Comparison of ENCODE assay signal across 13 cellular contexts in the genomic region with DNA sequence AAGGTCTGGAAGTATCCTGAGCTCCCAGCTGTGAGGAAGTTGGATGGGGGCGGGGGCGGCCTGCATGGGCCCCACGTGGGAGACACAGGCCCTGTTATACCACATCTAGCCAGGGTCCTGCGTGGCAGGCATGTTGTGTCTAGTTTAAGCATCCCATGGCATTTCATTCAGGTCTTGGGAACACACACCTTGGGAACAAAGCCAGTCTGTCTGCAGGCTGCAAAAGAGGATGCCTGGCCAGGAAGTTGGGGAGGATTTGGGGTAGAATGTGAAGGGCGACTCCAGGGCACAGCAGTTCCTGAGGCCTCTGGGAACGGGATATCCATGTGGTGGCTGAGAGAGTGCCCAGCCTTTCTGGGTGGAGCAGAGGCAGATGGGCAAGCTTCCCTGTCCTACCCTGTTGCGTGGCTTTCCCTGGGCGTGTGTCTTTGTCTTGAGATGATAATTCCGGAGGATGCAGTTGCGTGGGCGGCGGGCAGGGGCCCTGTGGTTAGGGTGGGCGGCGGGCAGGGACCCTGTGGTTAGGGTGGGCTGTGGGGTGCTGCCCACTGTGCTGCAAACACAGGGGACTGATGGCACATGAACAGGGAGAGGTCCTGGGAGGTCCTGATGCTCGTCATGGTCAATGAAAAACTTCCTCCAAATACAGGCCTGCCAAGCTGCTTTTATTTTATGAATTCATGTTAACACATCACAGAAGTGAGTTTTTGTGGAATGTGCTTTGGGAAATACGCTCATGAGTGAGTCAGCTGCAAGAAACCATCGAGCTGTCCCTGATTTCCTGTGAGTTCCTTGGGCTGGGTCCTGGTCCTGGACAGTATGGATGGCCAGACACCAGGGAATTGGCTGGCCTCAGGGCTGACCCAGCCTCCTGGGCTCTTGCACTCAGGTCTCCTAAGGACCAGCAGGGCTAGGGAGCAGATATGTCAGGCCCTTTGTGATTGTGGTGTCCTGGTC.
DNase-seq lines count a peak whose midpoint lies in the region; ATAC-seq and TF ChIP-seq lines count a peak whose summit lies in the region.
"Had no signal": no experiment of that assay in that cellular context is flagged by ENCODE, and none has a peak within 500 bp of the region (broad histone marks: within the 10 kb centered on the region; RNA-seq: fewer than 3 reads in every experiment).

No MANE protein-coding gene starts in this region.

- peaks cover 24% of the 10 kb centered on the region for H3K4me1 Mint-ChIP-seq in HFFc6 (ENCODE audit: low read depth)
- H3K4me1 Mint-ChIP-seq: activated CD4-positive, alpha-beta T cell treated with anti-CD3 and anti-CD28 coated beads for 36 hours; CD4-positive, CD25-positive, alpha-beta regulatory T cell had no signal

- intact Hi-C loops in left lung (cut with DNase I) = no loop called here

- H3K4me1 ChIP-seq in left lung = no peaks in the 10 kb centered on the region

- H3K4me3 ChIP-seq in coronary artery = no peak overlapping the region
- H3K4me3 ChIP-seq in left lung = no peak overlapping the region
- H3K4me3 ChIP-seq: ovary had no signal

- H3K36me3 Mint-ChIP-seq in HFFc6 (ENCODE audit: low read depth) = no peaks in the 10 kb centered on the region
- H3K36me3 Mint-ChIP-seq: CD4-positive, CD25-positive, alpha-beta regulatory T cell had no signal

- peak overlapping the region; percentile 99 for H3K27ac Mint-ChIP-seq in HFFc6
- H3K27ac Mint-ChIP-seq: activated CD4-positive, alpha-beta T cell treated with anti-CD3 and anti-CD28 coated beads for 36 hours; CD4-positive, CD25-positive, alpha-beta regulatory T cell had no signal

- TF ChIP-seq CTCF in HFFc6 (IDR thresholded peaks at IDR 0.05) (no peak), coronary artery (IDR thresholded peaks at IDR 0.05) (no peak), left lung (IDR thresholded peaks at IDR 0.05) (no peak)

- no peaks in the 10 kb centered on the region for H3K9me3 Mint-ChIP-seq in HFFc6

- no peaks in the 10 kb centered on the region for H3K36me3 ChIP-seq in left lung
- H3K36me3 ChIP-seq: ovary had no signal

- H3K27ac ChIP-seq in coronary artery = peak overlapping the region in 1 of 2 donors; percentile 37
- H3K27ac ChIP-seq in left lung = no peak overlapping the region
- H3K27ac ChIP-seq: ovary had no signal

- DNase-seq in A172 (ENCODE audit: low spot score) (peak; percentile 50), HFFc6 (peak; percentile 80), coronary artery (ENCODE audit: low spot score) (peak; percentile 70), left lung (no peak), SW480 (ENCODE audit: low spot score) (no peak), GF-D8 (lab: John Stamatoyannopoulos, UW) (no peak)
- DNase-seq: activated CD4-positive, alpha-beta T cell treated with anti-CD3 and anti-CD28 coated beads for 36 hours; amygdala; CD4-positive, CD25-positive, alpha-beta regulatory T cell had no signal

- peak; percentile 26 for ATAC-seq in left lung
- no peak for ATAC-seq in GM19395 (IDR thresholded peaks at IDR 0.05; ENCODE audit: unreplicated experiment)
- no peak for ATAC-seq in HG03095 (IDR thresholded peaks at IDR 0.05; ENCODE audit: unreplicated experiment)
- ATAC-seq: activated CD4-positive, alpha-beta T cell treated with anti-CD3 and anti-CD28 coated beads for 36 hours; Right ventricle myocardium inferior had no signal

- peak overlapping the region; percentile 77 for H3K4me3 Mint-ChIP-seq in HFFc6
- H3K4me3 Mint-ChIP-seq: activated CD4-positive, alpha-beta T cell treated with anti-CD3 and anti-CD28 coated beads for 36 hours had no signal

- H3K9me3 ChIP-seq in left lung = no peaks in the 10 kb centered on the region
- H3K9me3 ChIP-seq: ovary had no signal

- H3K27me3 ChIP-seq in left lung = no peaks in the 10 kb centered on the region
- H3K27me3 ChIP-seq: ovary had no signal

- 0 out of 2 replicates have a peak, but pooled peaks cover 4% of the 10 kb centered on the region for H3K27me3 Mint-ChIP-seq in HFFc6 (ENCODE audit: insufficient read depth)
- H3K27me3 Mint-ChIP-seq: activated CD4-positive, alpha-beta T cell treated with anti-CD3 and anti-CD28 coated beads for 36 hours; CD4-positive, CD25-positive, alpha-beta regulatory T cell had no signal

Comparison
In these comparisons a context has a peak if more than half of its experiments do, and no peak if none do; other contexts are left out.
1. DNase-seq: peak in A172 (single experiment), HFFc6 (single experiment) and coronary artery (single experiment); none in left lung (0 of 2), SW480 (single experiment) and GF-D8 (single experiment).